Comparison of ENCODE assay signal across 27 cellular contexts in genomic region chr18:58748899-58749595, GRCh38.
DNase-seq lines count a peak whose midpoint lies in the region; ATAC-seq, FAIRE-seq and TF ChIP-seq lines count a peak whose summit lies in the region.
"Had no signal": no experiment of that assay in that cellular context is flagged by ENCODE, and none has a peak within 500 bp of the region (broad histone marks: within the 10 kb centered on the region; RNA-seq: fewer than 3 reads in every experiment).

No MANE protein-coding gene starts in this region.

- SMC1A ChIA-PET in GM12878 (lab: Charles Lee; ENCODE audit: uncharacterized antibody, unreplicated experiment): interaction anchor here (1.0 to 4.5 kb wide), 6 partner anchors 10 to 221 kb away, joined by 3 to 25 read pairs (median 4); no protein-coding TSS in a partner anchor

- DNase-seq in DMS53 (lab: John Stamatoyannopoulos, UW) (peak; percentile 19), DMS53 treated with DMSO at 0.1 percent for 48 hours (lab: John Stamatoyannopoulos, UW; ENCODE audit: unreplicated experiment) (no peak), NAMALWA (ENCODE audit: low spot score) (peak; percentile 57), GM12878 (ENCODE audit: low read depth, low spot score) (no peak), naive B cell (no peak), nephron progenitor cell (no peak)
- DNase-seq: Caco-2; CD8-positive, alpha-beta T cell; DMS79 treated with DMSO at 0.1 percent for 48 hours; GF-D8; GOT3; HFFc6; KG1; MG63; NCI-H2029 treated with DMSO at 0.1 percent for 48 hours; NCI-H226; NCI-H510A; NCI-H69; SHP77 treated with DMSO at 0.1 percent for 48 hours had no signal

- H3K27ac Mint-ChIP-seq in naive B cell: peak overlapping the region in 1 of 6 donors; percentile 51
- H3K27ac Mint-ChIP-seq in nephron progenitor cell: no peak overlapping the region
- H3K27ac Mint-ChIP-seq: B cell; CD8-positive, alpha-beta T cell; HFFc6 had no signal

- no peak for TF ChIP-seq RAD21 in GM12878 (IDR thresholded peaks at IDR 0.05; ENCODE audit: insufficient read depth, low read depth, low read length)

- H2AFZ ChIP-seq in GM12878 (ENCODE audit: control insufficient read depth, low read depth, low read length): no peak overlapping the region

- H3K4me1 Mint-ChIP-seq in naive B cell (peaks cover 4 to 15% (median 6%) of the 10 kb centered on the region in 3 donors), nephron progenitor cell (no peaks in the 10 kb centered on the region)

- H3K9me3 Mint-ChIP-seq in naive B cell: peaks cover 4 to 21% (median 16%) of the 10 kb centered on the region in 7 donors
- H3K9me3 Mint-ChIP-seq in nephron progenitor cell: peaks cover 30% of the 10 kb centered on the region

- H3K27me3 Mint-ChIP-seq in naive B cell (no peaks in the 10 kb centered on the region), nephron progenitor cell (ENCODE audit: low read depth, poor library complexity) (no peaks in the 10 kb centered on the region)
- H3K27me3 Mint-ChIP-seq: B cell had no signal

- peaks cover 8 to 47% of the 10 kb centered on the region in 2 experiments for H3K36me3 ChIP-seq in GM12878 (ENCODE audit: control insufficient read depth in 2 of 2, insufficient read depth in 2 of 2, low read length in 1 of 2)

- H3K27me3 ChIP-seq in GM12878 (replicated peaks in 1 of 2; ENCODE audit: control insufficient read depth in 2 of 2, insufficient read depth in 2 of 2, low read length in 1 of 2): no peaks in the 10 kb centered on the region
- H3K27me3 ChIP-seq: MG63 had no signal

- H3K9me3 ChIP-seq in GM12878 (replicated peaks; ENCODE audit: control insufficient read depth, insufficient read depth, low read length): peaks cover 15% of the 10 kb centered on the region
- H3K9me3 ChIP-seq: Caco-2, HAP-1 had no signal

- H4K20me1 ChIP-seq in GM12878 (ENCODE audit: control insufficient read depth, insufficient read depth): no peaks in the 10 kb centered on the region

- no peak for TF ChIP-seq POLR2A in GM12878 (IDR thresholded peaks at IDR 0.05; ENCODE audit: low read depth, low read length)

- ATAC-seq in GM12878 (peak; percentile 40; the same call in 2 of the 3 replicates), naive B cell (ENCODE audit: low read depth in 2 of 2) (peak; percentile 43 to 68), GM21576 (IDR thresholded peaks at IDR 0.05; ENCODE audit: unreplicated experiment) (no peak)
- ATAC-seq: CD8-positive, alpha-beta T cell; Panc1 had no signal

- H3K4me3 Mint-ChIP-seq in naive B cell (no peak overlapping the region), nephron progenitor cell (no peak overlapping the region)
- H3K4me3 Mint-ChIP-seq: B cell; CD8-positive, alpha-beta T cell; HFFc6 had no signal

- TF ChIP-seq CTCF in GM12878 (IDR thresholded peaks at IDR 0.05 in 2 of 3, conservative IDR thresholded peaks at IDR 0.05 in 1 of 3; ENCODE audit: control insufficient read depth in 2 of 3, extremely low read depth in 1 of 3, insufficient read depth in 1 of 3, low read depth in 3 of 3, low read length in 3 of 3) (no peak), nephron progenitor cell (IDR thresholded peaks at IDR 0.05) (no peak)

- H3K27ac ChIP-seq in GM12878 (ENCODE audit: control insufficient read depth, insufficient read depth): no peak overlapping the region
- H3K27ac ChIP-seq: 22Rv1, C4-2B, RWPE1, SK-N-MC had no signal

- H3K36me3 Mint-ChIP-seq in naive B cell: peaks cover 38 to 48% of the 10 kb centered on the region in 2 donors
- peaks cover 72% of the 10 kb centered on the region for H3K36me3 Mint-ChIP-seq in nephron progenitor cell (ENCODE audit: low read depth)

- no TSS peak for BruUV-seq in GM12878 (replicated peaks; lab: Mats Ljungman, UMichigan)

- FAIRE-seq in GM12878 (lab: Jason Lieb, UNC): no peak

- CTCF ChIA-PET in GM12878 (lab: Yijun Ruan, JAX): interaction anchor here (0.6 to 2.6 kb wide), 5 partner anchors 15 to 613 kb away, joined by 3 to 11 read pairs (median 3); no protein-coding TSS in a partner anchor

- no peaks in the 10 kb centered on the region for H3K4me1 ChIP-seq in GM12878 (ENCODE audit: control insufficient read depth, insufficient read depth, low read length)
- H3K4me1 ChIP-seq: Caco-2, HAP-1 had no signal

- RAD21 ChIA-PET in GM12878 (lab: Charles Lee; ENCODE audit: unreplicated experiment): interaction anchor here (1.0 to 2.7 kb wide), 4 partner anchors 13 to 220 kb away, joined by 3 to 10 read pairs (median 4); no protein-coding TSS in a partner anchor

- H3K4me2 ChIP-seq in GM12878 (ENCODE audit: control insufficient read depth, insufficient read depth): no peak overlapping the region

- no peak overlapping the region for H3K9ac ChIP-seq in GM12878 (ENCODE audit: control insufficient read depth, insufficient read depth, low read length)

- in situ Hi-C loops in GM12878 (cut with MboI): no loop called here

- intact Hi-C loops in GM12878 (cut with micrococcal nuclease; ENCODE audit: unreplicated experiment): loop anchor here (5.0 kb wide), 2 partner anchors 47 to 62 kb away; no protein-coding TSS in a partner anchor

- TF ChIP-seq EP300 in GM12878 (IDR thresholded peaks at IDR 0.05; ENCODE audit: borderline replicate concordance in 1 of 2, control insufficient read depth in 1 of 2, low read depth in 2 of 2, low read length in 2 of 2): no peak

- POLR2A ChIA-PET in GM12878 (lab: Charles Lee): no interaction called here

- H3K79me2 ChIP-seq in GM12878 (ENCODE audit: control insufficient read depth, insufficient read depth, low read length): no peaks in the 10 kb centered on the region

- no peak overlapping the region for H3K4me3 ChIP-seq in GM12878
- H3K4me3 ChIP-seq: HAP-1, MG63, SK-N-MC had no signal

- WGBS in GM12878 (ENCODE audit: insufficient coverage, insufficient replicate concordance, low lambda C conversion rate, missing lambda C conversion rate): 19% methylated on average over 1 of the region's 1 CpG

TF ChIP-seq in GM12878, 131 proteins besides CTCF, POLR2A, EP300 and RAD21:
- TF ChIP-seq ZNF217 (IDR thresholded peaks at IDR 0.05) (no peak), TCF12 (IDR thresholded peaks at IDR 0.05; ENCODE audit: low read depth, low read length) (0 out of 2 replicates have a peak, but pooled peaks have one; percentile 12), CBX5 (IDR thresholded peaks at IDR 0.05; ENCODE audit: low read depth) (peak; percentile 56; the same call in 1 of the 2 replicates)
- TF ChIP-seq, protein P1, sequence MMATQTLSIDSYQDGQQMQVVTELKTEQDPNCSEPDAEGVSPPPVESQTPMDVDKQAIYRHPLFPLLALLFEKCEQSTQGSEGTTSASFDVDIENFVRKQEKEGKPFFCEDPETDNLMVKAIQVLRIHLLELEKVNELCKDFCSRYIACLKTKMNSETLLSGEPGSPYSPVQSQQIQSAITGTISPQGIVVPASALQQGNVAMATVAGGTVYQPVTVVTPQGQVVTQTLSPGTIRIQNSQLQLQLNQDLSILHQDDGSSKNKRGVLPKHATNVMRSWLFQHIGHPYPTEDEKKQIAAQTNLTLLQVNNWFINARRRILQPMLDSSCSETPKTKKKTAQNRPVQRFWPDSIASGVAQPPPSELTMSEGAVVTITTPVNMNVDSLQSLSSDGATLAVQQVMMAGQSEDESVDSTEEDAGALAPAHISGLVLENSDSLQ (IDR thresholded peaks at IDR 0.05): 0 out of 2 replicates have a peak, but pooled peaks have one; percentile 11

Comparison
In these comparisons a context has a peak if more than half of its experiments do, and no peak if none do; other contexts are left out.
1. DNase-seq: peak in DMS53 (single experiment) and NAMALWA (single experiment); none in DMS53 treated with DMSO at 0.1 percent for 48 hours (single experiment), GM12878 (single experiment), naive B cell (single experiment) and nephron progenitor cell (single experiment).